ENCODE assay signal across 22 cellular contexts in genomic region chr20:16280219-16280618, GRCh38.
DNase-seq lines count a peak whose midpoint lies in the region; ATAC-seq, FAIRE-seq and TF ChIP-seq lines count a peak whose summit lies in the region.
"Had no signal": no experiment of that assay in that cellular context is flagged by ENCODE, and none has a peak within 500 bp of the region (broad histone marks: within the 10 kb centered on the region; RNA-seq: fewer than 3 reads in every experiment).

No MANE protein-coding gene starts in this region.

- H3K79me1 ChIP-seq in neuronal stem cell (ENCODE audit: low read depth, low read length): no peaks in the 10 kb centered on the region

- no peak overlapping the region for H3K4ac ChIP-seq in neuronal stem cell (ENCODE audit: low read length)

- no peak overlapping the region for H3K18ac ChIP-seq in neuronal stem cell (ENCODE audit: low read length)

- DNase-seq in HepG2 (ENCODE audit: low spot score) (no peak), right lobe of liver (no peak), neuronal stem cell (ENCODE audit: low spot score) (no peak), testis (peak; percentile 35), HT-29 (ENCODE audit: low spot score) (no peak), C1 segment of cervical spinal cord (lab: John Stamatoyannopoulos, UW) (no peak)
- DNase-seq: CD4-positive, alpha-beta T cell; CD8-positive, alpha-beta memory T cell; DMS 273 treated with DMSO at 0.1 percent for 48 hours; DMS79; EL; GDM1; GM23248; H7 had no signal

- H3K14ac ChIP-seq in neuronal stem cell (ENCODE audit: low read length): no peak overlapping the region

- intact Hi-C loops in HepG2 (cut with micrococcal nuclease; ENCODE audit: unreplicated experiment) (no loop called here), right lobe of liver (cut with DNase I) (no loop called here), testis (cut with DNase I; ENCODE audit: low total_unique reads) (no loop called here)

- H3K4me1 ChIP-seq in HepG2 (ENCODE audit: insufficient read depth, low read length): peaks cover 21% of the 10 kb centered on the region
- H3K4me1 ChIP-seq in right lobe of liver: no peaks in the 10 kb centered on the region
- peaks cover 0 to 7% of the 10 kb centered on the region in 2 donors for H3K4me1 ChIP-seq in neuronal stem cell (ENCODE audit: control insufficient read depth in 2 of 2, insufficient read depth in 1 of 2, low read depth in 1 of 2, low read length in 2 of 2)
- H3K4me1 ChIP-seq in testis: peaks cover 8% of the 10 kb centered on the region
- H3K4me1 ChIP-seq: BLaER1 had no signal

- H2BK15ac ChIP-seq in neuronal stem cell (ENCODE audit: low read length): no peak overlapping the region

- H3K4me3 ChIP-seq in HepG2 (replicated peaks in 1 of 3; ENCODE audit: insufficient read depth in 1 of 3, low read depth in 2 of 3, low read length in 3 of 3) (no peak overlapping the region), right lobe of liver (no peak overlapping the region), neuronal stem cell (ENCODE audit: low read length in 2 of 2) (no peak overlapping the region), testis (no peak overlapping the region)
- H3K4me3 ChIP-seq: BLaER1, GM12878, GM23248 had no signal

- CTCF ChIA-PET in HepG2 (lab: Yijun Ruan, JAX; ENCODE audit: low intra/inter-chr PET ratio, low total read pairs): interaction anchor here (1.8 kb wide), 1 partner anchor 196 kb away, joined by 4 read pairs; no protein-coding TSS in a partner anchor

- H4K20me1 ChIP-seq in HepG2 (ENCODE audit: insufficient read depth, low read length): no peaks in the 10 kb centered on the region
- H4K20me1 ChIP-seq: BLaER1 had no signal

- TF ChIP-seq CTCF in HepG2 (CRISPR knock-in tag; IDR thresholded peaks at IDR 0.05): no peak
- no peak for TF ChIP-seq CTCF in right lobe of liver (IDR thresholded peaks at IDR 0.05)
- TF ChIP-seq CTCF in testis (IDR thresholded peaks at IDR 0.05): no peak

- no peaks in the 10 kb centered on the region for H3K79me2 ChIP-seq in HepG2 (ENCODE audit: insufficient read depth, low read length)

- no peak for TF ChIP-seq EP300 in HepG2 (IDR thresholded peaks at IDR 0.05; ENCODE audit: low read depth in 2 of 2, low read length in 2 of 2)
- TF ChIP-seq EP300 in HepG2 (CRISPR knock-in tag; IDR thresholded peaks at IDR 0.05; ENCODE audit: borderline replicate concordance): no peak

- WGBS in HepG2 (ENCODE audit: low lambda C conversion rate): 97% methylated on average over 2 of the region's 2 CpGs
- 93% methylated on average over 2 of the region's 2 CpGs for WGBS in right lobe of liver (ENCODE audit: insufficient coverage, low coverage, low lambda C conversion rate, missing lambda C conversion rate)
- no CpG with 5 or more reads among the region's 2 CpGs for WGBS in neuronal stem cell (ENCODE audit: extremely low coverage in 2 of 2, insufficient read length in 2 of 2, insufficient replicate concordance in 1 of 2), 2 donors
- WGBS in testis, 2 donors: 67 to 70% methylated on average over 2 of the region's 2 CpGs

- no peaks in the 10 kb centered on the region for H3K27me3 ChIP-seq in HepG2 (ENCODE audit: control insufficient read depth in 1 of 2, insufficient read depth in 2 of 2, low read length in 2 of 2)
- no peaks in the 10 kb centered on the region for H3K27me3 ChIP-seq in right lobe of liver
- H3K27me3 ChIP-seq in neuronal stem cell (ENCODE audit: control insufficient read depth in 3 of 3, insufficient read depth in 3 of 3, low read depth in 1 of 3, low read length in 3 of 3): no peaks in the 10 kb centered on the region
- no peaks in the 10 kb centered on the region for H3K27me3 ChIP-seq in testis
- H3K27me3 ChIP-seq: BLaER1 had no signal

- FAIRE-seq in HepG2 (lab: Jason Lieb, UNC): no peak
- FAIRE-seq: A204.1, D721Med, GM12878, GM19239, H1 had no signal

- no peak overlapping the region for H2BK5ac ChIP-seq in neuronal stem cell (ENCODE audit: low read length)

- no peak overlapping the region for H3K9ac ChIP-seq in HepG2 (ENCODE audit: insufficient read depth, low read depth, low read length)
- H3K9ac ChIP-seq in neuronal stem cell (ENCODE audit: low read depth, low read length, poor library complexity): no peak overlapping the region
- H3K9ac ChIP-seq: BLaER1, GM23248 had no signal

- no peak overlapping the region for H3K23ac ChIP-seq in neuronal stem cell (ENCODE audit: low read depth, low read length, poor library complexity)

- H4K8ac ChIP-seq in neuronal stem cell (ENCODE audit: low read depth, low read length): no peak overlapping the region

- POLR2A ChIA-PET in HepG2 (lab: Yijun Ruan, JAX): no interaction called here

- no peak overlapping the region for H3K4me2 ChIP-seq in HepG2 (ENCODE audit: low read depth, low read length)
- H3K4me2 ChIP-seq in neuronal stem cell (ENCODE audit: insufficient read depth, low read length, poor library complexity, severe bottlenecking): no peak overlapping the region
- H3K4me2 ChIP-seq: BLaER1 had no signal

- H2BK12ac ChIP-seq in neuronal stem cell (ENCODE audit: low read length): no peak overlapping the region

- H2AFZ ChIP-seq in HepG2 (ENCODE audit: low read length) (no peak overlapping the region), neuronal stem cell (ENCODE audit: low read length) (no peak overlapping the region)
- H2AFZ ChIP-seq: GM23248 had no signal

- no peak for ATAC-seq in HepG2
- no peak for ATAC-seq in right lobe of liver
- ATAC-seq: GM12878, HCT116 had no signal

- H3K9me3 ChIP-seq in HepG2 (ENCODE audit: low read length) (no peaks in the 10 kb centered on the region), right lobe of liver (no peaks in the 10 kb centered on the region), neuronal stem cell (replicated peaks in 1 of 2; ENCODE audit: control insufficient read depth in 2 of 2, insufficient read depth in 1 of 2, low read depth in 1 of 2, low read length in 2 of 2) (peaks cover 11 to 15% of the 10 kb centered on the region in 2 donors), testis (no peaks in the 10 kb centered on the region)

- peak overlapping the region; percentile 5 for H4K91ac ChIP-seq in neuronal stem cell (ENCODE audit: low read depth, low read length, poor library complexity)

- no peak overlapping the region for H3K27ac ChIP-seq in HepG2 (ENCODE audit: extremely low read length, insufficient read depth, low read length)
- H3K27ac ChIP-seq in right lobe of liver: no peak overlapping the region
- no peak overlapping the region for H3K27ac ChIP-seq in neuronal stem cell (replicated peaks; ENCODE audit: low read length)
- no peak overlapping the region for H3K27ac ChIP-seq in testis
- H3K27ac ChIP-seq: 22Rv1, BLaER1, GM23248 had no signal

- in situ Hi-C loops in HepG2 (cut with HindIII; ENCODE audit: extremely low pct_ligation_motif_present, low pct_unique_long_range_greater_than_20kb): no loop called here

- H2AK5ac ChIP-seq in neuronal stem cell (ENCODE audit: low read depth, low read length): no peak overlapping the region

- TF ChIP-seq POLR2A in HepG2 (IDR thresholded peaks at IDR 0.05; ENCODE audit: insufficient read depth in 1 of 2, low read depth in 2 of 2, low read length in 2 of 2) (no peak), right lobe of liver (IDR thresholded peaks at IDR 0.05) (no peak), testis (IDR thresholded peaks at IDR 0.05) (no peak)

- H3K36me3 ChIP-seq in HepG2 (replicated peaks in 1 of 2; ENCODE audit: control insufficient read depth in 1 of 2, insufficient read depth in 2 of 2, low read length in 2 of 2): no peaks in the 10 kb centered on the region; a peak in 2 of 5 replicates
- no peaks in the 10 kb centered on the region for H3K36me3 ChIP-seq in right lobe of liver
- no peaks in the 10 kb centered on the region for H3K36me3 ChIP-seq in neuronal stem cell (replicated peaks in 1 of 2; ENCODE audit: control insufficient read depth in 2 of 2, insufficient read depth in 2 of 2, low read length in 2 of 2)
- H3K36me3 ChIP-seq in testis (ENCODE audit: low read depth, missing control alignments): no peaks in the 10 kb centered on the region

- TF ChIP-seq RAD21 in HepG2 (CRISPR knock-in tag; IDR thresholded peaks at IDR 0.05): no peak

- no TSS peak for BruUV-seq in HepG2 (replicated peaks; lab: Mats Ljungman, UMichigan)

- H2BK120ac ChIP-seq in neuronal stem cell (ENCODE audit: low read depth, low read length): no peak overlapping the region

TF ChIP-seq in HepG2, 621 proteins besides CTCF, POLR2A, EP300 and RAD21 (continues in another document):
- TF ChIP-seq NRL (CRISPR knock-in tag; IDR thresholded peaks at IDR 0.05; ENCODE audit: borderline replicate concordance): no peak
- no peak for TF ChIP-seq ZGPAT (CRISPR knock-in tag; IDR thresholded peaks at IDR 0.05)
- 0 out of 2 replicates have a peak, but pooled peaks have one; percentile 38 for TF ChIP-seq FOXC1 (CRISPR knock-in tag; IDR thresholded peaks at IDR 0.05; ENCODE audit: borderline replicate concordance)
- no peak for TF ChIP-seq HNRNPH1 (optimal IDR thresholded peaks at IDR 0.05; ENCODE audit: low read depth, low read length)
- 0 out of 2 replicates have a peak, but pooled peaks have one; percentile 87 for TF ChIP-seq FOXO4 (CRISPR knock-in tag; conservative IDR thresholded peaks at IDR 0.05)
